ENCODE assay signal across 1 cellular context in genomic region chr9:94259077-94259847, GRCh38.
TF ChIP-seq lines count a peak whose summit lies in the region.

ZNF169 (plus strand) TSS chr9:94259298; CDS start chr9:94278813, 19,515 bp downstream.

TF ChIP-seq in HepG2, 621 proteins besides CTCF, POLR2A, EP300 and RAD21 (continued from another document and continues in another):
- no peak for TF ChIP-seq ZBTB40 (IDR thresholded peaks at IDR 0.05)
- peak; percentile 80 for TF ChIP-seq ZBTB40 (CRISPR knock-in tag; IDR thresholded peaks at IDR 0.05)
- no peak for TF ChIP-seq DBP (CRISPR knock-in tag; IDR thresholded peaks at IDR 0.05; ENCODE audit: not compliant biosample characterization)
- TF ChIP-seq ATM (IDR thresholded peaks at IDR 0.05; ENCODE audit: borderline replicate concordance) = no peak
- no peak for TF ChIP-seq ZBTB42 (CRISPR knock-in tag; IDR thresholded peaks at IDR 0.05)
- TF ChIP-seq STAT6 (CRISPR knock-in tag; IDR thresholded peaks at IDR 0.05; ENCODE audit: borderline replicate concordance) = no peak
- no peak for TF ChIP-seq EHMT2 (IDR thresholded peaks at IDR 0.05; ENCODE audit: borderline replicate concordance, low read depth, low read length)
- no peak for TF ChIP-seq ZNF678 (CRISPR knock-in tag; IDR thresholded peaks at IDR 0.05)
- TF ChIP-seq UBTF (CRISPR knock-in tag; IDR thresholded peaks at IDR 0.05) = peak; percentile 63; the same call in 1 of the 2 replicates
- peak; percentile 80 for TF ChIP-seq POLR2G (IDR thresholded peaks at IDR 0.05; ENCODE audit: low read depth, low read length)
- no peak for TF ChIP-seq ZNF550 (CRISPR knock-in tag; IDR thresholded peaks at IDR 0.05; ENCODE audit: borderline replicate concordance)
- no peak for TF ChIP-seq MIER2 (CRISPR knock-in tag; IDR thresholded peaks at IDR 0.05)
- TF ChIP-seq FUBP1 (CRISPR knock-in tag; IDR thresholded peaks at IDR 0.05; ENCODE audit: borderline replicate concordance) = 0 out of 2 replicates have a peak, but pooled peaks have one; percentile 69
- peak; percentile 88 for TF ChIP-seq BCL3 (CRISPR knock-in tag; IDR thresholded peaks at IDR 0.05)
- TF ChIP-seq ZNF574 (CRISPR knock-in tag; IDR thresholded peaks at IDR 0.05) = peak; percentile 94
- TF ChIP-seq TEAD2 (CRISPR knock-in tag; IDR thresholded peaks at IDR 0.05) = no peak
- TF ChIP-seq ZNF891 (CRISPR knock-in tag; IDR thresholded peaks at IDR 0.05) = peak; percentile 81; the same call in 1 of the 2 replicates
- peak; percentile 100 for TF ChIP-seq THAP11 (CRISPR knock-in tag; IDR thresholded peaks at IDR 0.05)
- no peak for TF ChIP-seq ZSCAN30 (CRISPR knock-in tag; IDR thresholded peaks at IDR 0.05)
- no peak for TF ChIP-seq CHD2 (IDR thresholded peaks at IDR 0.05; ENCODE audit: low read depth, low read length)
- no peak for TF ChIP-seq PRMT3 (CRISPR knock-in tag; IDR thresholded peaks at IDR 0.05; ENCODE audit: borderline replicate concordance, low read depth)
- no peak for TF ChIP-seq JARID2 (CRISPR knock-in tag; IDR thresholded peaks at IDR 0.05; ENCODE audit: insufficient replicate concordance)
- peak; percentile 86; the same call in 1 of the 2 replicates for TF ChIP-seq KDM5B (CRISPR knock-in tag; IDR thresholded peaks at IDR 0.05; ENCODE audit: borderline replicate concordance)
- no peak for TF ChIP-seq ZNF292 (CRISPR knock-in tag; IDR thresholded peaks at IDR 0.05; ENCODE audit: borderline replicate concordance, low read depth)
- no peak for TF ChIP-seq WIZ (CRISPR knock-in tag; IDR thresholded peaks at IDR 0.05)
- peak; percentile 100 for TF ChIP-seq ELF1 (CRISPR knock-in tag; IDR thresholded peaks at IDR 0.05)
- no peak for TF ChIP-seq ZNF282 (IDR thresholded peaks at IDR 0.05; ENCODE audit: partially characterized antibody)
- TF ChIP-seq ZNF773 (CRISPR knock-in tag; IDR thresholded peaks at IDR 0.05; ENCODE audit: borderline replicate concordance) = no peak
- peak; percentile 76 for TF ChIP-seq TAF1 (CRISPR knock-in tag; IDR thresholded peaks at IDR 0.05)
- TF ChIP-seq PAXIP1 (CRISPR knock-in tag; conservative IDR thresholded peaks at IDR 0.05) = peak; percentile 56
